ENCODE assay signal across 31 cellular contexts in the genomic region with DNA sequence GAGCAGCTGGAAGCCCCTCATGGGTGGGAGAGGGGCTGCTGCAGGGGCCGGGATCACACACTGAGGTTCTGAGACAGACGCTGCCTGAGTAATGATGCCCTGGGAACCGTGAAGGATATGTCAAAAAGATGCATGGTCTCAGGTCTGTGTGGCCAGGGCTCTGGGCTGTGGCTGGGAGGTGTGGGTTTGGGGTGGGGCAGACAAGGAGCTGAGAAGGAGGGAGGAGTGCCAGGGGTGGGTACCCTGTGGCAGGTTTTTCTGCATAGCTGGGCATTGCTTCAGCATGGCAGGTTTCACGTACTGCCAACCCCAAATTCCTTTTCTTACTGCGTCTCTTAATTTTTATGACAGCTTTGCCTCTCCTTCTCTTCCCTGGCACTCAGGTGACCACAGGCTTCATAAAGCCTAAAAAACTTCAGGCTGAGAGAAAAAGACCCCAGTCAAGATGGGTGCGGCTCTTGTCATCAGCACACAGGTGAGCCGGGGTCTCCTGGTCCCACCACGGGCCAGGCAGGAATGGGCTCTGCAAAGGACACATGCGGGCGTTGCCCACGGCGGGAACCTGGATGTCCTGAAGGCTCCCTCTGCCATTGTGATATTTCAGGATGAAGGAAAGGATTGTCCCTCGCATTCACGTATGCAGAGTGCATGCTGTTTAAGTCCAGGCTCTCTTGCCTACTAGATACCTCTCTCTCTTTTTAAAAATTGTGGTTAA. TPM values are rescaled to one million over a fixed set of nuclear protein-coding genes. Genes with fewer than 3 reads are reported as not detected.
A peak's percentile ranks its signal among the peaks of the same experiment; 100 is the strongest.
DNase-seq lines count a peak whose midpoint lies in the region; ATAC-seq, FAIRE-seq and TF ChIP-seq lines count a peak whose summit lies in the region.
"Had no signal": no experiment of that assay in that cellular context is flagged by ENCODE, and none has a peak within 500 bp of the region (broad histone marks: within the 10 kb centered on the region; RNA-seq: fewer than 3 reads in every experiment).

No MANE protein-coding gene starts in this region.

- POLR2A ChIA-PET in activated CD8-positive, alpha-beta T cell treated with anti-CD3 and anti-CD28 coated beads, Interleukin-2, amount 10 ng/mL, durations not matched to agents 7 days and 5 days (lab: Charles Lee), result no interaction called here

- peak; percentile 6 for DNase-seq in GM23338 (ENCODE audit: low spot score)
- no peak for DNase-seq in astrocyte (ENCODE audit: low read depth)
- DNase-seq in osteocyte (ENCODE audit: extremely low spot score, unreplicated experiment), result peak; percentile 60
- no peak for DNase-seq in RKO (ENCODE audit: low spot score)
- no peak for DNase-seq in activated CD8-positive, alpha-beta T cell treated with anti-CD3 and anti-CD28 coated beads, Interleukin-2, amount 10 ng/mL, durations not matched to agents 7 days and 5 days
- DNase-seq in trophoblast cell, result no peak
- no peak for DNase-seq in T1000 (lab: John Stamatoyannopoulos, UW)
- DNase-seq: activated B cell treated with CpG ODN at 0.5 μM for 24 hours; aorta; caudate nucleus; GM23248; left cardiac atrium; naive thymus-derived CD4-positive, alpha-beta T cell; NCI-H1092 treated with DMSO at 0.1 percent for 48 hours; NCI-H187 treated with DMSO at 0.1 percent for 48 hours; NCI-H524; NK-92 treated with Interleukin-12 subunit alpha and Interleukin-12 subunit beta, amount 100 ng/mL, for 24 hours; nucleus accumbens; stimulated activated CD8-positive, alpha-beta memory T cell treated with anti-CD3 and anti-CD28 coated beads, Interleukin-4, amount 100 ng/mL, for 48 hours; stomach; thyroid gland had no signal

- H3K4me3 Mint-ChIP-seq in GM23338, result no peak overlapping the region
- no peak overlapping the region for H3K4me3 Mint-ChIP-seq in astrocyte (ENCODE audit: unreplicated experiment)
- no peak overlapping the region for H3K4me3 Mint-ChIP-seq in osteocyte (ENCODE audit: unreplicated experiment)
- H3K4me3 Mint-ChIP-seq in activated CD8-positive, alpha-beta T cell treated with anti-CD3 and anti-CD28 coated beads, Interleukin-2, amount 10 ng/mL, durations not matched to agents 7 days and 5 days, result no peak overlapping the region
- H3K4me3 Mint-ChIP-seq: activated B cell treated with CpG ODN at 0.5 μM for 24 hours; activated naive CD8-positive, alpha-beta T cell; dendritic cell treated with granulocyte-macrophage colony-stimulating factor and Interleukin-4, amounts not matched to agents 40 ng/mL and 50 ng/mL, for 4 days; IgD-negative memory B cell; mesothelial cell of epicardium; naive thymus-derived CD4-positive, alpha-beta T cell had no signal

- H3K9me3 ChIP-seq in astrocyte (ENCODE audit: insufficient read depth, low read depth, low read length) (no peaks in the 10 kb centered on the region), trophoblast cell (ENCODE audit: insufficient read depth, low read depth, low read length) (no peaks in the 10 kb centered on the region)
- H3K9me3 ChIP-seq: BLaER1, heart left ventricle, Peyer's patch, SJSA1, stomach, thyroid gland had no signal

- FAIRE-seq in astrocyte (lab: Jason Lieb, UNC), result no peak
- FAIRE-seq: endothelial cell of umbilical vein had no signal

- H3K9ac ChIP-seq in astrocyte (ENCODE audit: low read length) (no peak overlapping the region), trophoblast cell (ENCODE audit: low read length) (no peak overlapping the region)
- H3K9ac ChIP-seq: BLaER1, GM23248 had no signal

- H3K36me3 Mint-ChIP-seq in GM23338 (ENCODE audit: low read depth) (no peaks in the 10 kb centered on the region), astrocyte (ENCODE audit: low read depth, unreplicated experiment) (no peaks in the 10 kb centered on the region), osteocyte (ENCODE audit: unreplicated experiment) (no peaks in the 10 kb centered on the region)
- H3K36me3 Mint-ChIP-seq in activated CD8-positive, alpha-beta T cell treated with anti-CD3 and anti-CD28 coated beads, Interleukin-2, amount 10 ng/mL, durations not matched to agents 7 days and 5 days (ENCODE audit: low read depth), result no peaks in the 10 kb centered on the region
- H3K36me3 Mint-ChIP-seq: activated naive CD8-positive, alpha-beta T cell; mesothelial cell of epicardium had no signal

- no peak overlapping the region for H2AK5ac ChIP-seq in trophoblast cell (ENCODE audit: low read length)

- H4K8ac ChIP-seq in trophoblast cell (ENCODE audit: low read depth, low read length), result no peak overlapping the region

- no peaks in the 10 kb centered on the region for H3F3A ChIP-seq in GM23338 (replicated peaks; ENCODE audit: low read depth)

- no peak overlapping the region for H2AFZ ChIP-seq in GM23338
- H2AFZ ChIP-seq in astrocyte (ENCODE audit: low read depth, low read length), result no peak overlapping the region
- H2AFZ ChIP-seq in trophoblast cell (ENCODE audit: insufficient read depth, low read length, poor library complexity), result no peak overlapping the region
- H2AFZ ChIP-seq: GM23248 had no signal

- no peak overlapping the region for H3K4me3 ChIP-seq in GM23338
- no peak overlapping the region for H3K4me3 ChIP-seq in astrocyte (ENCODE audit: insufficient read depth, low read depth, low read length)
- H3K4me3 ChIP-seq in trophoblast cell (ENCODE audit: low read depth, low read length), result no peak overlapping the region
- H3K4me3 ChIP-seq: BLaER1, GM23248, heart left ventricle, Peyer's patch, SJSA1, stomach, thyroid gland had no signal

- TF ChIP-seq CTCF in GM23338 (conservative IDR thresholded peaks at IDR 0.05; ENCODE audit: low read depth in 2 of 2), result no peak
- no peak for TF ChIP-seq CTCF in astrocyte (IDR thresholded peaks at IDR 0.05; ENCODE audit: insufficient read depth, low read depth, low read length)
- TF ChIP-seq CTCF in osteocyte (IDR thresholded peaks at IDR 0.05), result no peak

- no peaks in the 10 kb centered on the region for H3K9me2 ChIP-seq in GM23338 (ENCODE audit: insufficient read depth)

- H4K12ac ChIP-seq in trophoblast cell (ENCODE audit: low read depth, low read length), result no peak overlapping the region

- H4K20me1 ChIP-seq in GM23338 (replicated peaks; ENCODE audit: insufficient read depth) (no peaks in the 10 kb centered on the region), astrocyte (ENCODE audit: insufficient read depth, low read length) (no peaks in the 10 kb centered on the region)
- H4K20me1 ChIP-seq: BLaER1 had no signal

- no peak overlapping the region for H3K4ac ChIP-seq in trophoblast cell (ENCODE audit: low read depth, low read length)

- H3K27ac ChIP-seq in GM23338 (ENCODE audit: low read depth), result no peak overlapping the region
- H3K27ac ChIP-seq in astrocyte (ENCODE audit: low read depth, low read length), result no peak overlapping the region
- H3K27ac ChIP-seq in trophoblast cell (ENCODE audit: low read depth, low read length), result no peak overlapping the region
- H3K27ac ChIP-seq: BLaER1, GM23248, Peyer's patch, SJSA1, stomach had no signal

- CTCF ChIA-PET in activated CD8-positive, alpha-beta T cell treated with anti-CD3 and anti-CD28 coated beads, Interleukin-2, amount 10 ng/mL, durations not matched to agents 7 days and 5 days (lab: Charles Lee), result no interaction called here

- H3K23ac ChIP-seq in trophoblast cell (ENCODE audit: low read length), result no peak overlapping the region

- H2BK120ac ChIP-seq in trophoblast cell (ENCODE audit: insufficient read depth, low read length, poor library complexity), result no peak overlapping the region

- H2BK12ac ChIP-seq in trophoblast cell (ENCODE audit: low read length), result no peak overlapping the region

- H3K14ac ChIP-seq in trophoblast cell (ENCODE audit: low read length), result no peak overlapping the region

- H3K4me1 ChIP-seq in GM23338 (ENCODE audit: insufficient read depth), result no peaks in the 10 kb centered on the region
- H3K4me1 ChIP-seq in astrocyte (ENCODE audit: insufficient read depth, low read length), result peaks cover 24% of the 10 kb centered on the region
- peaks cover 6 to 10% of the 10 kb centered on the region in 2 experiments for H3K4me1 ChIP-seq in trophoblast cell (ENCODE audit: control insufficient read depth in 1 of 2, insufficient read depth in 2 of 2, low read length in 2 of 2)

- H3K27me3 Mint-ChIP-seq in GM23338 (ENCODE audit: insufficient read depth, low read depth, poor library complexity) (peaks cover 4% of the 10 kb centered on the region), astrocyte (ENCODE audit: low read depth, unreplicated experiment) (peaks cover 2% of the 10 kb centered on the region), osteocyte (ENCODE audit: unreplicated experiment) (no peaks in the 10 kb centered on the region)
- H3K27me3 Mint-ChIP-seq in activated CD8-positive, alpha-beta T cell treated with anti-CD3 and anti-CD28 coated beads, Interleukin-2, amount 10 ng/mL, durations not matched to agents 7 days and 5 days (ENCODE audit: low read depth), result peaks cover 5% of the 10 kb centered on the region

- WGBS in trophoblast cell (ENCODE audit: extremely low coverage, insufficient coverage, insufficient read length), result no CpG with 5 or more reads among the region's 14 CpGs

- H3K4me2 ChIP-seq in GM23338, result no peak overlapping the region
- H3K4me2 ChIP-seq in astrocyte (ENCODE audit: low read length), result no peak overlapping the region
- H3K4me2 ChIP-seq in trophoblast cell (ENCODE audit: low read length), result no peak overlapping the region
- H3K4me2 ChIP-seq: BLaER1 had no signal

- H3K79me1 ChIP-seq in trophoblast cell (ENCODE audit: low read length), result peaks cover 10% of the 10 kb centered on the region

- H2BK5ac ChIP-seq in trophoblast cell (ENCODE audit: low read depth, low read length, poor library complexity), result no peak overlapping the region

- H3K79me2 ChIP-seq in GM23338 (replicated peaks; ENCODE audit: insufficient read depth) (no peaks in the 10 kb centered on the region), astrocyte (ENCODE audit: insufficient read depth, low read length) (peaks cover 3% of the 10 kb centered on the region), trophoblast cell (ENCODE audit: control insufficient read depth, insufficient read depth, low read length, poor library complexity) (no peaks in the 10 kb centered on the region)

- H3K27ac Mint-ChIP-seq in GM23338, result no peak overlapping the region
- H3K27ac Mint-ChIP-seq in astrocyte (ENCODE audit: unreplicated experiment), result peak overlapping the region; percentile 62
- H3K27ac Mint-ChIP-seq in osteocyte (ENCODE audit: unreplicated experiment), result no peak overlapping the region
- no peak overlapping the region for H3K27ac Mint-ChIP-seq in activated CD8-positive, alpha-beta T cell treated with anti-CD3 and anti-CD28 coated beads, Interleukin-2, amount 10 ng/mL, durations not matched to agents 7 days and 5 days
- H3K27ac Mint-ChIP-seq: activated B cell treated with CpG ODN at 0.5 μM for 24 hours; activated naive CD8-positive, alpha-beta T cell; dendritic cell treated with granulocyte-macrophage colony-stimulating factor and Interleukin-4, amounts not matched to agents 40 ng/mL and 50 ng/mL, for 4 days; mesothelial cell of epicardium; naive thymus-derived CD4-positive, alpha-beta T cell had no signal

- H3K18ac ChIP-seq in trophoblast cell (ENCODE audit: low read length), result no peak overlapping the region

- H3K27me3 ChIP-seq in GM23338 (ENCODE audit: insufficient read depth), result no peaks in the 10 kb centered on the region
- H3K27me3 ChIP-seq in astrocyte (ENCODE audit: insufficient read depth, low read length), result no peaks in the 10 kb centered on the region
- H3K27me3 ChIP-seq in trophoblast cell (ENCODE audit: insufficient read depth, low read length), result no peaks in the 10 kb centered on the region
- H3K27me3 ChIP-seq: BLaER1, heart left ventricle, Peyer's patch, SJSA1, stomach, thyroid gland had no signal

- H3K9me3 Mint-ChIP-seq in GM23338 (no peaks in the 10 kb centered on the region; the same call in 2 of the 3 replicates), astrocyte (ENCODE audit: unreplicated experiment) (no peaks in the 10 kb centered on the region), osteocyte (ENCODE audit: unreplicated experiment) (no peaks in the 10 kb centered on the region)
- no peaks in the 10 kb centered on the region for H3K9me3 Mint-ChIP-seq in activated CD8-positive, alpha-beta T cell treated with anti-CD3 and anti-CD28 coated beads, Interleukin-2, amount 10 ng/mL, durations not matched to agents 7 days and 5 days (ENCODE audit: insufficient read depth)
- H3K9me3 Mint-ChIP-seq: mesothelial cell of epicardium had no signal

- H3K36me3 ChIP-seq in GM23338 (ENCODE audit: insufficient read depth), result no peaks in the 10 kb centered on the region
- H3K36me3 ChIP-seq in astrocyte (ENCODE audit: insufficient read depth, low read length), result no peaks in the 10 kb centered on the region
- H3K36me3 ChIP-seq in trophoblast cell (ENCODE audit: control insufficient read depth in 1 of 2, insufficient read depth in 2 of 2, low read length in 2 of 2), result no peaks in the 10 kb centered on the region
- H3K36me3 ChIP-seq: BLaER1, heart left ventricle, SJSA1, stomach, thyroid gland had no signal

- peaks cover 9% of the 10 kb centered on the region; the same call in 2 of the 3 replicates for H3K4me1 Mint-ChIP-seq in GM23338
- H3K4me1 Mint-ChIP-seq in astrocyte (ENCODE audit: low read depth, unreplicated experiment), result peaks cover 27% of the 10 kb centered on the region
- H3K4me1 Mint-ChIP-seq in osteocyte (ENCODE audit: unreplicated experiment), result peaks cover 32% of the 10 kb centered on the region
- peaks cover 15% of the 10 kb centered on the region for H3K4me1 Mint-ChIP-seq in activated CD8-positive, alpha-beta T cell treated with anti-CD3 and anti-CD28 coated beads, Interleukin-2, amount 10 ng/mL, durations not matched to agents 7 days and 5 days (ENCODE audit: low read depth)
- H3K4me1 Mint-ChIP-seq: activated B cell treated with CpG ODN at 0.5 μM for 24 hours had no signal

- H4K91ac ChIP-seq in trophoblast cell (ENCODE audit: low read depth, low read length), result no peak overlapping the region

- ATAC-seq in GM23338 (no peak), esophagus mucosa (peak; percentile 78)
- ATAC-seq in activated CD8-positive, alpha-beta T cell treated with anti-CD3 and anti-CD28 coated beads, Interleukin-2, amount 10 ng/mL, durations not matched to agents 7 days and 5 days, result no peak
- ATAC-seq: heart left ventricle; left cardiac atrium; naive thymus-derived CD4-positive, alpha-beta T cell had no signal

RNA-seq across cellular contexts. Expression of a gene that starts 18.0 kb away (rescaled TPM):
- 9.3 and 10.2 TPM in 2 replicates for total RNA-seq in GM23338 (2014; rRNA removed; shearing (Covaris generic))
- 5.3 and 5.9 TPM in 2 replicates for polyA plus RNA-seq in GM23338 (2016; fragmentation: Nextera tagmentation; extraction: Ambion mirVana)
- total RNA-seq in astrocyte (0.19 and 0.36 TPM in 2 replicates), esophagus mucosa (248 TPM), osteocyte (0.64 and 0.68 TPM in 2 replicates)
- total RNA-seq in activated CD8-positive, alpha-beta T cell treated with anti-CD3 and anti-CD28 coated beads, Interleukin-2, amount 10 ng/mL, durations not matched to agents 7 days and 5 days, result not detected
- polyA plus RNA-seq in trophoblast cell (2013), result 0.07 and 0.24 TPM in 2 replicates
- total RNA-seq: activated B cell treated with CpG ODN at 0.5 μM for 24 hours, SJSA1 had no signal
- polyA plus RNA-seq: IgD-negative memory B cell; naive thymus-derived CD4-positive, alpha-beta T cell had no signal

Comparison
In these comparisons a context has a peak if more than half of its experiments do, and no peak if none do; other contexts are left out.
1. DNase-seq: peak in GM23338 (single experiment) and osteocyte (single experiment); none in astrocyte (single experiment), RKO (single experiment), activated CD8-positive, alpha-beta T cell treated with anti-CD3 and anti-CD28 coated beads, Interleukin-2, amount 10 ng/mL, durations not matched to agents 7 days and 5 days (single experiment), trophoblast cell (0 of 2) and T1000 (single experiment).
2. RNA of a gene that starts 18.0 kb away (total RNA-seq): 248 TPM in esophagus mucosa (single experiment); 9.3 to 10.2 TPM in GM23338, 0.64 to 0.68 TPM in osteocyte, 0.19 to 0.36 TPM in astrocyte and not detected in activated CD8-positive, alpha-beta T cell treated with anti-CD3 and anti-CD28 coated beads, Interleukin-2, amount 10 ng/mL, durations not matched to agents 7 days and 5 days; every median in the first group is over 10 times any median in the second.